Comparison of ENCODE assay signal across 8 cellular contexts in genomic region chr1:20732071-20732587, GRCh38. TPM values are rescaled to one million over a fixed set of nuclear protein-coding genes. Genes with fewer than 3 reads are reported as not detected.
A peak's percentile ranks its signal among the peaks of the same experiment; 100 is the strongest.
DNase-seq lines count a peak whose midpoint lies in the region; ATAC-seq, FAIRE-seq and TF ChIP-seq lines count a peak whose summit lies in the region.

No MANE protein-coding gene starts in this region.

- peak overlapping the region in 1 of 2 experiments; percentile 79; a peak in 1 of 4 replicates for H3K9ac ChIP-seq in K562 (ENCODE audit: insufficient read depth in 1 of 2, low read depth in 2 of 2, low read length in 2 of 2)

- no peak for TF ChIP-seq RAD21 in K562 (CRISPR knock-in tag; conservative IDR thresholded peaks at IDR 0.05 in 1 of 2, IDR thresholded peaks at IDR 0.05 in 1 of 2)

- in situ Hi-C loops in K562 (cut with MboI) = no loop called here

- no peak for TF ChIP-seq CTCF in K562 (IDR thresholded peaks at IDR 0.05 in 2 of 3, conservative IDR thresholded peaks at IDR 0.05 in 1 of 3; ENCODE audit: insufficient read depth in 2 of 3, low read depth in 1 of 3, low read length in 3 of 3)

- intact Hi-C loops in K562 (cut with micrococcal nuclease) = loop anchor here (2.0 kb wide), 1 partner anchor 35 kb away; no protein-coding TSS in a partner anchor

- H3K36me3 Mint-ChIP-seq in T-helper 2 cell treated with Interferon-gamma antibody and Interleukin-4, amounts not matched to agents 5 μg/mL and 100 μg/mL, for 36 hours (ENCODE audit: low read depth) = peaks cover 8% of the 10 kb centered on the region

- peaks cover 3% of the 10 kb centered on the region; the same call in 1 of the 2 replicates for H4K20me1 ChIP-seq in K562 (replicated peaks; ENCODE audit: control insufficient read depth, insufficient read depth, low read length)

- no peak overlapping the region for H3K27ac Mint-ChIP-seq in T-helper 2 cell treated with Interferon-gamma antibody and Interleukin-4, amounts not matched to agents 5 μg/mL and 100 μg/mL, for 36 hours

- H3K9me3 ChIP-seq in K562 (replicated peaks; ENCODE audit: control insufficient read depth, insufficient read depth, low read depth, low read length) = no peaks in the 10 kb centered on the region; the same call in 1 of the 2 replicates
- no peaks in the 10 kb centered on the region for H3K9me3 ChIP-seq in iPS-18c (ENCODE audit: control insufficient read depth, insufficient read depth, low read length)

- peaks cover 42% of the 10 kb centered on the region for H3K27me3 Mint-ChIP-seq in T-helper 2 cell treated with Interferon-gamma antibody and Interleukin-4, amounts not matched to agents 5 μg/mL and 100 μg/mL, for 36 hours (ENCODE audit: low read depth)

- no peak for TF ChIP-seq POLR2A in K562 (conservative IDR thresholded peaks at IDR 0.05)

- BruUV-seq in K562 (replicated peaks; lab: Mats Ljungman, UMichigan) = no TSS peak

- peak overlapping the region; percentile 84 for H3K4me3 Mint-ChIP-seq in T-helper 2 cell treated with Interferon-gamma antibody and Interleukin-4, amounts not matched to agents 5 μg/mL and 100 μg/mL, for 36 hours

- H3K4me3 ChIP-seq in K562 (no peak overlapping the region), iPS-18c (ENCODE audit: insufficient read depth, low read depth, low read length) (peak overlapping the region; percentile 80), skeletal muscle cell (ENCODE audit: low read depth, low read length) (peak overlapping the region; percentile 59)

- H3K4me2 ChIP-seq in K562 (ENCODE audit: insufficient read depth, low read length) = no peak overlapping the region

- peaks cover 12 to 39% of the 10 kb centered on the region in 2 experiments for H3K4me1 ChIP-seq in K562 (replicated peaks in 1 of 2; ENCODE audit: control insufficient read depth in 2 of 2, insufficient read depth in 2 of 2, low read length in 2 of 2)

- 70% methylated on average over 18 of the region's 55 CpGs for WGBS in K562 (ENCODE audit: insufficient coverage, low coverage, missing lambda C conversion rate)

- POLR2A ChIA-PET in K562 (lab: Yijun Ruan, JAX) = no interaction called here

- H2AFZ ChIP-seq in K562 (ENCODE audit: low read depth, low read length) = no peak overlapping the region

- TF ChIP-seq EP300 in K562 (IDR thresholded peaks at IDR 0.05; ENCODE audit: low read length) = no peak

- peaks cover 5% of the 10 kb centered on the region; the same call in 2 of the 3 replicates for H3K36me3 ChIP-seq in K562 (ENCODE audit: control insufficient read depth, insufficient read depth, low read length)

- no peaks in the 10 kb centered on the region for H3K79me2 ChIP-seq in K562 (ENCODE audit: control insufficient read depth, insufficient read depth, low read length)

- H3K27me3 ChIP-seq in K562 (ENCODE audit: control insufficient read depth in 2 of 2, insufficient read depth in 2 of 2, low read length in 2 of 2) = peaks cover 0 to 32% of the 10 kb centered on the region in 2 experiments; a peak in 3 of 5 replicates

- peaks cover 8% of the 10 kb centered on the region for H3K9me1 ChIP-seq in K562 (ENCODE audit: control insufficient read depth, insufficient read depth, low read length)

- DNase-seq in Ammon's horn (ENCODE audit: low spot score) = peak; percentile 61
- DNase-seq in LoVo (ENCODE audit: low spot score) = peak; percentile 77
- DNase-seq in T-helper 2 cell treated with Interferon-gamma antibody and Interleukin-4, amounts not matched to agents 5 μg/mL and 100 μg/mL, for 36 hours (ENCODE audit: low spot score) = peak; percentile 55
- no peak for DNase-seq in K562 (ENCODE audit: extremely low read depth in 1 of 4, low spot score in 3 of 4)
- DNase-seq in skeletal muscle cell (ENCODE audit: low read depth) = peak; percentile 20
- no peak for DNase-seq in RKO (ENCODE audit: low spot score)

- FAIRE-seq in K562 (lab: Jason Lieb, UNC) = no peak

- peaks cover 17% of the 10 kb centered on the region for H3K4me1 Mint-ChIP-seq in T-helper 2 cell treated with Interferon-gamma antibody and Interleukin-4, amounts not matched to agents 5 μg/mL and 100 μg/mL, for 36 hours (ENCODE audit: low read depth)

- H3K27ac ChIP-seq in K562 (ENCODE audit: extremely low read depth, low read depth, low read length) = no peak overlapping the region

- CTCF ChIA-PET in K562 (lab: Yijun Ruan, JAX; ENCODE audit: low intra/inter-chr PET ratio) = interaction anchor here (2.0 kb wide), 1 partner anchor 36 kb away, joined by 5 read pairs; no protein-coding TSS in a partner anchor

- H3K9me3 Mint-ChIP-seq in T-helper 2 cell treated with Interferon-gamma antibody and Interleukin-4, amounts not matched to agents 5 μg/mL and 100 μg/mL, for 36 hours = no peaks in the 10 kb centered on the region

- ATAC-seq in GM19467 (IDR thresholded peaks at IDR 0.05; ENCODE audit: unreplicated experiment) (peak; percentile 57), K562 (no peak)

TF ChIP-seq in K562, 482 proteins besides CTCF, POLR2A, EP300 and RAD21 (continues in another document):
- TF ChIP-seq BRCA1 (IDR thresholded peaks at IDR 0.05) (no peak), BRCA1 (CRISPR knock-in tag; IDR thresholded peaks at IDR 0.05) (no peak), SMARCA5 (IDR thresholded peaks at IDR 0.05) (peak; percentile 56), NR2C2 (CRISPR knock-in tag; IDR thresholded peaks at IDR 0.05) (no peak), NR2C2 (tag; IDR thresholded peaks at IDR 0.05) (no peak), MED1 (CRISPR knock-in tag; IDR thresholded peaks at IDR 0.05; ENCODE audit: borderline replicate concordance) (no peak), HNRNPK (IDR thresholded peaks at IDR 0.05; ENCODE audit: low read depth, low read length, poor library complexity, severe bottlenecking) (no peak), STAT5B (CRISPR knock-in tag; IDR thresholded peaks at IDR 0.05) (no peak), KLF1 (tag; IDR thresholded peaks at IDR 0.05) (no peak)

RNA-seq across cellular contexts. Expression of gene SH2D5, which starts 0.4 kb away (rescaled TPM):
- 0.25 TPM in 1 of 2 replicates, not detected in the other for total RNA-seq in K562 (2011; cell fraction: chromatin; rRNA removed; ENCODE audit: low replicate concordance)
- 0.17 and 0.26 TPM in 2 replicates for total RNA-seq in K562 (2011; cell fraction: nucleolus; rRNA removed)
- 0.22 TPM in 1 of 2 replicates, not detected in the other for total RNA-seq in K562 (2011; cell fraction: nucleoplasm; rRNA removed)
- total RNA-seq in K562 (2014; rRNA removed) (not detected in 2 replicates), K562 (2014; rRNA removed; fragmentation: Illumina TruSeq; extraction: Trizol) (not detected in 2 replicates), K562 (2015; rRNA removed; fragmentation: Illumina TruSeq; extraction: Trizol) (0.04 TPM in 1 of 2 replicates, not detected in the other), K562 (2021) (0.11 TPM in 1 of 2 replicates, not detected in the other)
- polyA plus RNA-seq in K562 (2011; rRNA removed) (0.03 and 0.06 TPM in 2 replicates), K562 (2014; fragmentation: Illumina TruSeq; extraction: Trizol) (0.10 TPM in 1 of 2 replicates, not detected in the other), K562 (2014; fragmentation: Nextera tagmentation; extraction: Ambion mirVana) (not detected), K562 (2014; rRNA removed) (not detected in 2 replicates)
- 0.03 TPM in 1 of 2 replicates, not detected in the other for polyA plus RNA-seq in K562 (2011; cell fraction: cytosol; rRNA removed)
- 0.13 and 0.15 TPM in 2 replicates for polyA plus RNA-seq in K562 (2011; cell fraction: nucleus; rRNA removed)
- not detected in 2 replicates for polyA plus RNA-seq in K562 (2012)
- not detected in 2 replicates for polyA minus RNA-seq in K562 (2011; rRNA and poly(A)+ RNA removed)
- not detected in 2 replicates for polyA minus RNA-seq in K562 (2011; cell fraction: cytosol; rRNA and poly(A)+ RNA removed)
- 0.13 TPM in 1 of 2 replicates, not detected in the other for polyA minus RNA-seq in K562 (2011; cell fraction: nucleus; rRNA and poly(A)+ RNA removed)

RNA-seq across cellular contexts. Expression of gene KIF17, which starts 14.3 kb away (rescaled TPM):
- total RNA-seq in K562 (2011; cell fraction: chromatin; rRNA removed; ENCODE audit: low replicate concordance) = 0.69 TPM in 1 of 2 replicates, not detected in the other
- 0.50 and 0.66 TPM in 2 replicates for total RNA-seq in K562 (2011; cell fraction: nucleolus; rRNA removed)
- 0.22 TPM in 1 of 2 replicates, not detected in the other for total RNA-seq in K562 (2011; cell fraction: nucleoplasm; rRNA removed)
- total RNA-seq in K562 (2014; rRNA removed) (0.12 TPM in 1 of 2 replicates, not detected in the other), K562 (2014; rRNA removed; fragmentation: Illumina TruSeq; extraction: Trizol) (not detected in 2 replicates), K562 (2015; rRNA removed; fragmentation: Illumina TruSeq; extraction: Trizol) (not detected in 2 replicates), K562 (2021) (0.11 and 0.47 TPM in 2 replicates)
- polyA plus RNA-seq in K562 (2011; rRNA removed) (0.08 and 0.10 TPM in 2 replicates), K562 (2014; fragmentation: Illumina TruSeq; extraction: Trizol) (0.04 TPM in 1 of 2 replicates, not detected in the other), K562 (2014; fragmentation: Nextera tagmentation; extraction: Ambion mirVana) (under 1 TPM in 1 of 2 experiments, not detected in 1; 0.04 TPM), K562 (2014; rRNA removed) (0.27 TPM in 1 of 2 replicates, not detected in the other)
- polyA plus RNA-seq in K562 (2011; cell fraction: cytosol; rRNA removed) = 0.06 and 0.31 TPM in 2 replicates
- 0.17 and 0.50 TPM in 2 replicates for polyA plus RNA-seq in K562 (2011; cell fraction: nucleus; rRNA removed)
- polyA plus RNA-seq in K562 (2012) = 0.10 and 0.28 TPM in 2 replicates
- polyA minus RNA-seq in K562 (2011; rRNA and poly(A)+ RNA removed) = 0.36 and 0.46 TPM in 2 replicates
- polyA minus RNA-seq in K562 (2011; cell fraction: cytosol; rRNA and poly(A)+ RNA removed) = 0.29 TPM in 1 of 2 replicates, not detected in the other
- 0.11 and 0.27 TPM in 2 replicates for polyA minus RNA-seq in K562 (2011; cell fraction: nucleus; rRNA and poly(A)+ RNA removed)

RNA-seq across cellular contexts. Expression of gene HP1BP3, which starts 55.0 kb away (rescaled TPM):
- 380 and 955 TPM in 2 replicates for total RNA-seq in K562 (2011; cell fraction: chromatin; rRNA removed; ENCODE audit: low replicate concordance)
- 300 and 376 TPM in 2 replicates for total RNA-seq in K562 (2011; cell fraction: nucleolus; rRNA removed)
- total RNA-seq in K562 (2011; cell fraction: nucleoplasm; rRNA removed) = 522 and 634 TPM in 2 replicates
- total RNA-seq in K562 (2014; rRNA removed) = 238 and 258 TPM in 2 replicates
- total RNA-seq in K562 (2014; rRNA removed; fragmentation: Illumina TruSeq; extraction: Trizol) = 240 and 266 TPM in 2 replicates
- 214 and 223 TPM in 2 replicates for total RNA-seq in K562 (2015; rRNA removed; fragmentation: Illumina TruSeq; extraction: Trizol)
- total RNA-seq in K562 (2021) = 200 and 209 TPM in 2 replicates
- 334 and 405 TPM in 2 replicates for polyA plus RNA-seq in K562 (2011; rRNA removed)
- polyA plus RNA-seq in K562 (2011; cell fraction: cytosol; rRNA removed) = 93.8 and 160 TPM in 2 replicates
- polyA plus RNA-seq in K562 (2011; cell fraction: nucleus; rRNA removed) = 573 and 692 TPM in 2 replicates
- 167 and 255 TPM in 2 replicates for polyA plus RNA-seq in K562 (2012)
- 217 and 270 TPM in 2 replicates for polyA plus RNA-seq in K562 (2014; fragmentation: Illumina TruSeq; extraction: Trizol)
- 10 to 100 TPM; 57.3 to 87.1 TPM for polyA plus RNA-seq in K562 (2014; fragmentation: Nextera tagmentation; extraction: Ambion mirVana)
- polyA plus RNA-seq in K562 (2014; rRNA removed) = 481 and 513 TPM in 2 replicates
- polyA minus RNA-seq in K562 (2011; rRNA and poly(A)+ RNA removed) = 178 and 222 TPM in 2 replicates
- 78.7 and 89.8 TPM in 2 replicates for polyA minus RNA-seq in K562 (2011; cell fraction: cytosol; rRNA and poly(A)+ RNA removed)
- 234 and 349 TPM in 2 replicates for polyA minus RNA-seq in K562 (2011; cell fraction: nucleus; rRNA and poly(A)+ RNA removed)

Comparison
In these comparisons a context has a peak if more than half of its experiments do, and no peak if none do; other contexts are left out.
1. DNase-seq: peak in Ammon's horn (single experiment), LoVo (single experiment), T-helper 2 cell treated with Interferon-gamma antibody and Interleukin-4, amounts not matched to agents 5 μg/mL and 100 μg/mL, for 36 hours (single experiment) and skeletal muscle cell (single experiment); none in K562 (0 of 4) and RKO (single experiment).